Comparison of ENCODE assay signal across 7 cellular contexts in genomic region chr18:42854558-42854957, GRCh38.
"Had no signal": no experiment of that assay in that cellular context is flagged by ENCODE, and none has a peak within 500 bp of the region (broad histone marks: within the 10 kb centered on the region; RNA-seq: fewer than 3 reads in every experiment).

No MANE protein-coding gene starts in this region.

- ATAC-seq: HCT116 had no signal

- H3K4me3 Mint-ChIP-seq: HFFc6 had no signal

- H3K36me3 ChIP-seq: HAP-1 had no signal

- H3K27ac ChIP-seq: GM23248 had no signal

- H3K9me3 ChIP-seq: HAP-1 had no signal

- H3K4me3 ChIP-seq: GM23248, HAP-1 had no signal

- H3K27ac Mint-ChIP-seq: HFFc6 had no signal

- DNase-seq: GM23248, GOT3, H7, HFFc6, IMR-90 had no signal
